In the genomic region with DNA sequence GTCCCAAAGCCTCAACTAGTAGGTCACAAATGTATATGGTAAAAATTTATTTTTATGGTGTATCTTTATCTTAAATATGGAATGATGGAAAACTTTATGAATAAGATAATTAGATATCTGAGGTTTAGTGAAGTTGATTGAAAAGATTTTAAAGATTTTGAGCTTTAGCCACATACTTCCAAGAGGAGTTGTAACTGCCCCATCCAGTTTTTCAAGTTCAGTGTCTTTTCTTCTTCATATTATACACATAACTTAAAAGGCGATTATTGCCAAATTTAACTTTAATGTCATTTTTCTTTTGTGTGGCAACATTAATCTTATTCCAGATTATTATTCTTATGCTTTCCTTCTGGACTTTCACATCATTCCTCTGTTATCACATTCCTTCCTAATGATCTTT, we compare ENCODE assay signal across 22 cellular contexts.
"Had no signal": no experiment of that assay in that cellular context is flagged by ENCODE, and none has a peak within 500 bp of the region (broad histone marks: within the 10 kb centered on the region; RNA-seq: fewer than 3 reads in every experiment).

No MANE protein-coding gene starts in this region.

- H3K9ac ChIP-seq: SK-N-SH had no signal

- H3K36me3 ChIP-seq: Peyer's patch, SJCRH30 had no signal

- H3K4me3 ChIP-seq: Peyer's patch, SJCRH30 had no signal

- H3K27me3 ChIP-seq: Peyer's patch, SJCRH30 had no signal

- H3K4me2 ChIP-seq: SK-N-SH had no signal

- H3K9me3 ChIP-seq: Peyer's patch, SJCRH30, SK-N-SH had no signal

- H3K4me1 ChIP-seq: Peyer's patch, SJCRH30 had no signal

- FAIRE-seq: astrocyte had no signal

- H3K27ac ChIP-seq: Peyer's patch, RWPE1, SJCRH30, VCaP had no signal

- DNase-seq: activated CD4-positive, alpha-beta memory T cell treated with anti-CD3 and anti-CD28 coated beads for 36 hours; activated CD4-positive, alpha-beta T cell treated with anti-CD3 and anti-CD28 coated beads, Interleukin-2, amount 10 ng/mL, durations not matched to agents 7 days and 5 days; activated CD4-positive, CD25-positive, alpha-beta regulatory T cell; activated CD8-positive, alpha-beta memory T cell treated with anti-CD3 and anti-CD28 coated beads for 24 hours; activated gamma-delta T cell; activated naive CD4-positive, alpha-beta T cell treated with anti-CD3 and anti-CD28 coated beads for 36 hours; activated T-cell treated with anti-CD3 and anti-CD28 coated beads, Interleukin-2, amount 50 U/mL, for 4 hours; amygdala; Karpas-422; NCI-H146; NCI-H1930; NCI-H345; NCI-H510A; NCI-H526 treated with DMSO at 0.1 percent for 48 hours; Peyer's patch; Right ventricle myocardium superior; SJCRH30; SK-N-SH; T-helper 1 cell had no signal
